In genomic region chr11:100930185-100930778, GRCh38 we compare ENCODE assay signal across 8 cellular contexts.
A peak's percentile ranks its signal among the peaks of the same experiment; 100 is the strongest.
DNase-seq lines count a peak whose midpoint lies in the region; ATAC-seq, FAIRE-seq and TF ChIP-seq lines count a peak whose summit lies in the region.

No MANE protein-coding gene starts in this region.

- DNase-seq in Ammon's horn (ENCODE audit: low spot score), result peak; percentile 74
- peak; percentile 88 for DNase-seq in HS-5 (ENCODE audit: low read depth)
- DNase-seq in OCI-M1 (lab: John Stamatoyannopoulos, UW), result peak; percentile 66
- DNase-seq in endothelial cell of umbilical vein (ENCODE audit: low read depth, low spot score), result peak; percentile 64
- DNase-seq in myocyte (ENCODE audit: low read depth), result peak; percentile 75
- DNase-seq in activated gamma-delta T cell (lab: John Stamatoyannopoulos, UW), result no peak

- CTCF ChIA-PET in endothelial cell of umbilical vein (lab: Charles Lee), result interaction anchor here (1.6 to 6.4 kb wide), 3 partner anchors 13 to 352 kb away, joined by 5 to 75 read pairs (median 8); no protein-coding TSS in a partner anchor

- BruUV-seq in endothelial cell of umbilical vein (replicated peaks; lab: Mats Ljungman, UMichigan), result no TSS peak

- H3K4me3 ChIP-seq in endothelial cell of umbilical vein (replicated peaks in 1 of 3; ENCODE audit: insufficient read depth in 1 of 3, low read depth in 1 of 3, low read length in 3 of 3), result no peak overlapping the region

- no peaks in the 10 kb centered on the region for H3K27me3 ChIP-seq in endothelial cell of umbilical vein (ENCODE audit: control insufficient read depth in 2 of 2, insufficient read depth in 2 of 2, low read length in 2 of 2)

- no peak overlapping the region for H2AFZ ChIP-seq in endothelial cell of umbilical vein (ENCODE audit: low read depth, low read length)

- TF ChIP-seq POLR2A in endothelial cell of umbilical vein (IDR thresholded peaks at IDR 0.05; ENCODE audit: low read depth, low read length), result no peak

- H3K9me1 ChIP-seq in endothelial cell of umbilical vein (replicated peaks; ENCODE audit: control insufficient read depth, extremely low read depth, insufficient read depth, low read length), result no peaks in the 10 kb centered on the region

- intact Hi-C loops in endothelial cell of umbilical vein (cut with micrococcal nuclease), result loop anchor here (1.0 to 10.0 kb wide), 5 partner anchors 75 to 1913 kb away; no protein-coding TSS in a partner anchor

- no peaks in the 10 kb centered on the region for H3K79me2 ChIP-seq in endothelial cell of umbilical vein (ENCODE audit: control insufficient read depth, insufficient read depth, low read length)

- FAIRE-seq in endothelial cell of umbilical vein (lab: Jason Lieb, UNC), result peak; percentile 58

- peak; percentile 44 to 49 for TF ChIP-seq CTCF in endothelial cell of umbilical vein (IDR thresholded peaks at IDR 0.05; ENCODE audit: extremely low read depth in 1 of 2, insufficient read depth in 1 of 2, low read depth in 1 of 2, low read length in 2 of 2)

- H3K4me1 ChIP-seq in endothelial cell of umbilical vein (ENCODE audit: control insufficient read depth, extremely low read depth, insufficient read depth, low read length), result peaks cover 4% of the 10 kb centered on the region

- H3K36me3 ChIP-seq in endothelial cell of umbilical vein (ENCODE audit: control insufficient read depth in 2 of 2, extremely low read depth in 1 of 2, insufficient read depth in 2 of 2, low read length in 2 of 2), result no peaks in the 10 kb centered on the region

- no peaks in the 10 kb centered on the region for H3K9me3 ChIP-seq in endothelial cell of umbilical vein (replicated peaks; ENCODE audit: control insufficient read depth, insufficient read depth, low read length)

- H3K9ac ChIP-seq in endothelial cell of umbilical vein (replicated peaks; ENCODE audit: extremely low read depth, insufficient read depth, low read length), result no peak overlapping the region

- dilution Hi-C loops in endothelial cell of umbilical vein (cut with MboI; ENCODE audit: extremely low pct_ligation_motif_present, low sequenced_read_pairs), result no loop called here

- peak overlapping the region; percentile 11 for H3K4me2 ChIP-seq in endothelial cell of umbilical vein (ENCODE audit: insufficient read depth, low read length)

- no peak for ATAC-seq in GM19452 (IDR thresholded peaks at IDR 0.05; ENCODE audit: unreplicated experiment)
- ATAC-seq in HG02884 (IDR thresholded peaks at IDR 0.05; ENCODE audit: unreplicated experiment), result no peak

- POLR2A ChIA-PET in endothelial cell of umbilical vein (lab: Charles Lee), result no interaction called here

- no peak overlapping the region for H3K27ac ChIP-seq in endothelial cell of umbilical vein (ENCODE audit: insufficient read depth, low read depth, low read length)

- H4K20me1 ChIP-seq in endothelial cell of umbilical vein (replicated peaks; ENCODE audit: control insufficient read depth, extremely low read depth, insufficient read depth, low read length), result no peaks in the 10 kb centered on the region

TF ChIP-seq in endothelial cell of umbilical vein, 7 proteins besides CTCF, POLR2A, EP300 and RAD21:
- TF ChIP-seq FOS (IDR thresholded peaks at IDR 0.05; ENCODE audit: borderline replicate concordance, insufficient read depth, low read length), result no peak
- no peak for TF ChIP-seq GATA2 (IDR thresholded peaks at IDR 0.05; ENCODE audit: insufficient read depth, insufficient read length, low read depth, low read length)
- no peak for TF ChIP-seq JUN (IDR thresholded peaks at IDR 0.05; ENCODE audit: borderline replicate concordance, insufficient read depth, insufficient read length, low read depth)
- TF ChIP-seq POLR2AphosphoS5 (IDR thresholded peaks at IDR 0.05; ENCODE audit: insufficient read depth, low read depth, low read length), result no peak
- TF ChIP-seq MAX (IDR thresholded peaks at IDR 0.05; ENCODE audit: insufficient read depth, insufficient read length), result no peak
- no peak for TF ChIP-seq MYC (IDR thresholded peaks at IDR 0.05; ENCODE audit: low read depth, low read length)
- TF ChIP-seq EZH2 (IDR thresholded peaks at IDR 0.05; ENCODE audit: borderline replicate concordance, low read depth, low read length, severe bottlenecking), result no peak
